In the genomic region with DNA sequence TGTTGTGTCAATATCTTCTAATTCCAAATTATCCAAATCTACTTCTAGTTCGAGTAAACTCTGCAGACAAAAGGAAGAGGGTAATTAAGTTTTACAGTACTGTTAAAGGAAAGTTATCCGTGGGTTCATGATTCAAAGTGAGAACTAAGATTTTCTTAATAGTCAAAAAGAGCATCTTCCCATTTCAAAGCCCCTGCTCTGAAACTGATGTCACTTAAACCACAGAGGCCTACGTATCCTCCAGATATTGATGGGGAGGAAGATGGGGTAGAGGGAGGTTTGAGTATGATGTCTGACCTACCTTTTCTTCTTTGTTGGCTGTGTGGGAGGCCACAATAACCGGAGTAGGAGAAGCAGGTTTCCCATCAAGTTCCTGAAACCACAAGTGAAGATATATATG, we compare ENCODE assay signal across 11 cellular contexts. TPM values are rescaled to one million over a fixed set of nuclear protein-coding genes. Genes with fewer than 3 reads are reported as not detected.
A peak's percentile ranks its signal among the peaks of the same experiment; 100 is the strongest.
DNase-seq lines count a peak whose midpoint lies in the region; ATAC-seq and TF ChIP-seq lines count a peak whose summit lies in the region.
"Had no signal": no experiment of that assay in that cellular context is flagged by ENCODE, and none has a peak within 500 bp of the region (broad histone marks: within the 10 kb centered on the region; RNA-seq: fewer than 3 reads in every experiment).

No MANE protein-coding gene starts in this region.

- H3K27ac Mint-ChIP-seq in activated T-cell treated with anti-CD3 and anti-CD28 coated beads, Interleukin-2, amount 50 U/mL, for 24 hours: peak overlapping the region; percentile 85

- WGBS in lower leg skin, 2 donors: 86 to 87% methylated on average over 4 of the region's 4 CpGs

- no peak overlapping the region for H3K4me3 Mint-ChIP-seq in activated T-cell treated with anti-CD3 and anti-CD28 coated beads, Interleukin-2, amount 50 U/mL, for 24 hours

- DNase-seq in activated T-cell treated with anti-CD3 and anti-CD28 coated beads, Interleukin-2, amount 50 U/mL, for 24 hours: no peak
- DNase-seq in activated T-cell treated with anti-CD3 and anti-CD28 coated beads for 4 hours (no peak), putamen (ENCODE audit: low spot score) (peak; percentile 22), NCI-H1092 (lab: John Stamatoyannopoulos, UW) (no peak), lower leg skin (ENCODE audit: low spot score in 2 of 2) (no peak)
- DNase-seq: DMS153, SK-N-SH, upper lobe of left lung had no signal

- H3K27me3 Mint-ChIP-seq in activated T-cell treated with anti-CD3 and anti-CD28 coated beads, Interleukin-2, amount 50 U/mL, for 24 hours: no peaks in the 10 kb centered on the region

- intact Hi-C loops in lower leg skin (cut with DNase I; ENCODE audit: low total_unique reads): no loop called here

- peaks cover 48% of the 10 kb centered on the region for H3K4me1 Mint-ChIP-seq in activated T-cell treated with anti-CD3 and anti-CD28 coated beads, Interleukin-2, amount 50 U/mL, for 24 hours (ENCODE audit: low read depth)

- H3K9me3 Mint-ChIP-seq in activated T-cell treated with anti-CD3 and anti-CD28 coated beads, Interleukin-2, amount 50 U/mL, for 24 hours: no peaks in the 10 kb centered on the region

- no peak for TF ChIP-seq POLR2A in lower leg skin (IDR thresholded peaks at IDR 0.05)

- H3K36me3 Mint-ChIP-seq in activated T-cell treated with anti-CD3 and anti-CD28 coated beads, Interleukin-2, amount 50 U/mL, for 24 hours (ENCODE audit: low read depth): peaks cover 94% of the 10 kb centered on the region

- no peak overlapping the region for H3K4me3 ChIP-seq in lower leg skin (ENCODE audit: low read depth, poor library complexity, severe bottlenecking)
- H3K4me3 ChIP-seq: upper lobe of left lung had no signal

- no peak for TF ChIP-seq CTCF in lower leg skin (IDR thresholded peaks at IDR 0.05)

- ATAC-seq in GM21619 (IDR thresholded peaks at IDR 0.05; ENCODE audit: unreplicated experiment) (peak; percentile 60), HG03565 (IDR thresholded peaks at IDR 0.05; ENCODE audit: unreplicated experiment) (peak; percentile 67), HG03520 (IDR thresholded peaks at IDR 0.05; ENCODE audit: unreplicated experiment) (no peak)

RNA-seq across cellular contexts. Expression of a gene that starts 14.1 kb away (rescaled TPM):
- total RNA-seq in lower leg skin: 10 to 100 TPM; 39.5 to 53.3 (median 47.0) TPM

RNA-seq across cellular contexts. Expression of a gene that starts 31.5 kb away (rescaled TPM):
- total RNA-seq in lower leg skin: 10 to 100 TPM; 46.1 to 63.6 (median 53.6) TPM
